In genomic region chr11:1832181-1832988, GRCh38 we compare ENCODE assay signal across 8 cellular contexts. TPM values are rescaled to one million over a fixed set of nuclear protein-coding genes. Genes with fewer than 3 reads are reported as not detected.
DNase-seq lines count a peak whose midpoint lies in the region; ATAC-seq and TF ChIP-seq lines count a peak whose summit lies in the region.

No MANE protein-coding gene starts in this region.

- peak overlapping the region; percentile 44 for H2AFZ ChIP-seq in IMR-90 (replicated peaks; ENCODE audit: low read length, poor library complexity)

- no peak overlapping the region for H2BK5ac ChIP-seq in IMR-90 (ENCODE audit: low read depth, low read length, poor library complexity, severe bottlenecking)

- H2AK5ac ChIP-seq in IMR-90 (ENCODE audit: low read depth, low read length) = no peak overlapping the region

- peak overlapping the region; percentile 66; the same call in 1 of the 3 replicates for H2BK15ac ChIP-seq in IMR-90 (ENCODE audit: low read depth, low read length)

- dilution Hi-C loops in IMR-90 (cut with HindIII; ENCODE audit: low sequenced_read_pairs, unreplicated experiment) = no loop called here

- POLR2A ChIA-PET in IMR-90 (lab: Charles Lee; ENCODE audit: unreplicated experiment) = interaction anchor here (0.6 kb wide), 1 partner anchor 127 kb away, joined by 3 read pairs; no protein-coding TSS in a partner anchor

- H3K4me1 ChIP-seq in IMR-90 (ENCODE audit: control insufficient read depth, insufficient read depth, low read length) = peaks cover 8% of the 10 kb centered on the region

- H4K5ac ChIP-seq in IMR-90 (ENCODE audit: low read depth, low read length) = no peak overlapping the region

- H3K27me3 ChIP-seq in IMR-90 (ENCODE audit: control insufficient read depth, insufficient read depth, low read length) = peaks cover 16% of the 10 kb centered on the region; the same call in 1 of the 2 replicates
- H3K27me3 ChIP-seq in dorsolateral prefrontal cortex = peaks cover 0 to 13% (median 0%) of the 10 kb centered on the region in 45 donors

- ATAC-seq in IMR-90 (ENCODE audit: low read depth) = peak; percentile 62; the same call in 1 of the 2 replicates
- peak; percentile 88 for ATAC-seq in memory B cell (ENCODE audit: low read depth)
- peak; percentile 82 to 86 for ATAC-seq in stimulated activated naive B cell treated with anti-CD40 and anti-IgM and Interleukin-4, amounts not matched to agents 10 μg/mL and 1 μg/mL and 100 μg/mL, for 72 hours (replicated peaks)
- ATAC-seq in HG03354 (IDR thresholded peaks at IDR 0.05; ENCODE audit: poor library complexity, severe bottlenecking, unreplicated experiment) = no peak
- ATAC-seq in HG03439 (IDR thresholded peaks at IDR 0.05; ENCODE audit: unreplicated experiment) = no peak

- H3K4ac ChIP-seq in IMR-90 (ENCODE audit: low read depth, low read length) = no peak overlapping the region

- H4K20me1 ChIP-seq in IMR-90 (ENCODE audit: insufficient read depth, low read length) = no peaks in the 10 kb centered on the region

- in situ Hi-C loops in IMR-90 (cut with MboI; ENCODE audit: low sequenced_read_pairs) = no loop called here

- no peak overlapping the region for H3K4me2 ChIP-seq in IMR-90 (ENCODE audit: low read depth, low read length)

- intact Hi-C loops in IMR-90 (cut with micrococcal nuclease) = loop anchor here (1.0 to 2.0 kb wide), 2 partner anchors 70 to 138 kb away; partner anchors contain the start of gene CTSD
- intact Hi-C loops in dorsolateral prefrontal cortex (cut with DNase I) = loop anchor here (1.0 to 5.0 kb wide), 5 partner anchors 85 to 180 kb away; no protein-coding TSS in a partner anchor

- TF ChIP-seq CTCF in IMR-90 (conservative IDR thresholded peaks at IDR 0.05; ENCODE audit: low read depth, low read length) = peak; percentile 80
- TF ChIP-seq CTCF in dorsolateral prefrontal cortex (IDR thresholded peaks at IDR 0.05 in 54 of 56, conservative IDR thresholded peaks at IDR 0.05 in 2 of 56; ENCODE audit: low read depth in 1 of 56, partially characterized antibody in 56 of 56) = peak; percentile 94 to 100 (median 99)

- no peaks in the 10 kb centered on the region for H3K9me1 ChIP-seq in IMR-90 (ENCODE audit: insufficient read depth, low read length)

- H3K27me3 Mint-ChIP-seq in memory B cell = peaks cover 9% of the 10 kb centered on the region
- peaks cover 24 to 53% of the 10 kb centered on the region in 2 donors for H3K27me3 Mint-ChIP-seq in stimulated activated naive B cell treated with anti-CD40 and anti-IgM and Interleukin-4, amounts not matched to agents 10 μg/mL and 1 μg/mL and 100 μg/mL, for 72 hours

- no peak overlapping the region for H3K9ac ChIP-seq in IMR-90 (ENCODE audit: low read depth, low read length)

- H3K9me3 Mint-ChIP-seq in memory B cell = no peaks in the 10 kb centered on the region
- no peaks in the 10 kb centered on the region for H3K9me3 Mint-ChIP-seq in stimulated activated naive B cell treated with anti-CD40 and anti-IgM and Interleukin-4, amounts not matched to agents 10 μg/mL and 1 μg/mL and 100 μg/mL, for 72 hours

- H3K79me1 ChIP-seq in IMR-90 (ENCODE audit: low read depth in 1 of 2, low read length in 2 of 2) = no peaks in the 10 kb centered on the region

- no peak overlapping the region for H3K27ac Mint-ChIP-seq in memory B cell
- H3K27ac Mint-ChIP-seq in stimulated activated naive B cell treated with anti-CD40 and anti-IgM and Interleukin-4, amounts not matched to agents 10 μg/mL and 1 μg/mL and 100 μg/mL, for 72 hours = no peak overlapping the region

- H3K18ac ChIP-seq in IMR-90 (ENCODE audit: low read depth, low read length) = no peak overlapping the region

- no peaks in the 10 kb centered on the region for H3K36me3 Mint-ChIP-seq in memory B cell
- no peaks in the 10 kb centered on the region for H3K36me3 Mint-ChIP-seq in stimulated activated naive B cell treated with anti-CD40 and anti-IgM and Interleukin-4, amounts not matched to agents 10 μg/mL and 1 μg/mL and 100 μg/mL, for 72 hours

- H2AK9ac ChIP-seq in IMR-90 (replicated peaks; ENCODE audit: low read depth, low read length, poor library complexity) = no peak overlapping the region

- no peaks in the 10 kb centered on the region for H3K36me3 ChIP-seq in IMR-90 (ENCODE audit: control insufficient read depth, insufficient read depth, low read length)

- no peak overlapping the region for H3K4me3 ChIP-seq in IMR-90 (ENCODE audit: insufficient read depth, low read depth, low read length)
- peak overlapping the region in 57 of 59 donors; percentile 5 to 62 (median 43) for H3K4me3 ChIP-seq in dorsolateral prefrontal cortex

- H3K27ac ChIP-seq in IMR-90 (ENCODE audit: insufficient read depth, low read length) = no peak overlapping the region
- H3K27ac ChIP-seq in dorsolateral prefrontal cortex = peak overlapping the region in 13 of 59 donors; percentile 9 to 71 (median 44)

- H3K9me3 ChIP-seq in IMR-90 (ENCODE audit: control insufficient read depth, insufficient read depth, low read length) = no peaks in the 10 kb centered on the region

- H2BK120ac ChIP-seq in IMR-90 (ENCODE audit: low read depth, low read length) = no peak overlapping the region

- H2BK20ac ChIP-seq in IMR-90 (ENCODE audit: low read depth, low read length) = no peak overlapping the region

- H4K8ac ChIP-seq in IMR-90 (ENCODE audit: low read depth in 2 of 2, low read length in 2 of 2) = no peak overlapping the region

- 39% methylated on average over 12 of the region's 45 CpGs; no CpG with 5 or more reads in 1 of the 2 experiments for WGBS in IMR-90 (ENCODE audit: extremely low coverage in 2 of 2, insufficient read length in 1 of 2), 2 experiments

- H4K91ac ChIP-seq in IMR-90 (ENCODE audit: insufficient read depth, low read depth, low read length) = no peak overlapping the region

- H3K56ac ChIP-seq in IMR-90 (ENCODE audit: extremely low read depth, insufficient read depth, low read length) = no peak overlapping the region

- TF ChIP-seq POLR2A in IMR-90 (IDR thresholded peaks at IDR 0.05; ENCODE audit: low read depth, low read length) = no peak

- BruUV-seq in IMR-90 (replicated peaks; lab: Mats Ljungman, UMichigan) = no TSS peak

- TF ChIP-seq RAD21 in IMR-90 (IDR thresholded peaks at IDR 0.05; ENCODE audit: low read length) = peak; percentile 83

- H3K4me1 Mint-ChIP-seq in memory B cell = no peaks in the 10 kb centered on the region
- peaks cover 5 to 6% of the 10 kb centered on the region in 2 donors for H3K4me1 Mint-ChIP-seq in stimulated activated naive B cell treated with anti-CD40 and anti-IgM and Interleukin-4, amounts not matched to agents 10 μg/mL and 1 μg/mL and 100 μg/mL, for 72 hours

- H3K23ac ChIP-seq in IMR-90 (ENCODE audit: low read depth, low read length) = no peak overlapping the region

- H3K4me3 Mint-ChIP-seq in memory B cell = no peak overlapping the region
- H3K4me3 Mint-ChIP-seq in stimulated activated naive B cell treated with anti-CD40 and anti-IgM and Interleukin-4, amounts not matched to agents 10 μg/mL and 1 μg/mL and 100 μg/mL, for 72 hours = no peak overlapping the region

- no peak overlapping the region for H3K14ac ChIP-seq in IMR-90 (replicated peaks; ENCODE audit: low read depth, low read length)

- DNase-seq in COLO668 (lab: John Stamatoyannopoulos, UW; ENCODE audit: unreplicated experiment) = peak; percentile 1
- no peak for DNase-seq in IMR-90
- peak; percentile 54 to 57 for DNase-seq in activated CD4-positive, alpha-beta T cell treated with anti-CD3 and anti-CD28 coated beads, Interleukin-2, amount 50 U/mL, for 4 hours
- peak in 7 of 10 donors; percentile 43 to 81 (median 60) for DNase-seq in dorsolateral prefrontal cortex
- peak; percentile 80 to 90 for DNase-seq in memory B cell (ENCODE audit: low spot score in 2 of 2)
- no peak for DNase-seq in stimulated activated naive B cell treated with anti-CD40 and anti-IgM and Interleukin-4, amounts not matched to agents 10 μg/mL and 1 μg/mL and 100 μg/mL, for 72 hours

- CTCF ChIA-PET in IMR-90 (lab: Yijun Ruan, JAX) = interaction anchor here (0.7 to 3.9 kb wide), 6 partner anchors 68 to 319 kb away, joined by 3 to 54 read pairs (median 4); no protein-coding TSS in a partner anchor

TF ChIP-seq in IMR-90, 13 proteins besides CTCF, POLR2A, EP300 and RAD21:
- TF ChIP-seq SMC3 (IDR thresholded peaks at IDR 0.05; ENCODE audit: low read depth, low read length) = peak; percentile 94
- no peak for TF ChIP-seq NFE2L2 (IDR thresholded peaks at IDR 0.05; ENCODE audit: low read depth, low read length)

RNA-seq across cellular contexts. Expression of gene SYT8, which starts 2.4 kb away (rescaled TPM):
- total RNA-seq in IMR-90 (2012; rRNA removed) (not detected in 2 replicates), dorsolateral prefrontal cortex (1 to 10 TPM in 2 of 120 experiments, under 1 TPM in 1, not detected in 117; 0.29 to 2.8 (median 2.4) TPM)
- polyA plus RNA-seq in IMR-90 (2012; rRNA removed) = not detected in 2 replicates
- polyA plus RNA-seq in IMR-90 (2012; cell fraction: cytosol; rRNA removed) = not detected in 2 replicates
- polyA plus RNA-seq in IMR-90 (2012; cell fraction: nucleus; rRNA removed; ENCODE audit: low replicate concordance) = 0.32 TPM in 1 of 2 replicates, not detected in the other

RNA-seq across cellular contexts. Expression of gene TNNI2, which starts 6.4 kb away (rescaled TPM):
- not detected in 2 replicates for total RNA-seq in IMR-90 (2012; rRNA removed)
- not detected in 2 replicates for polyA plus RNA-seq in IMR-90 (2012; rRNA removed)
- not detected in 2 replicates for polyA plus RNA-seq in IMR-90 (2012; cell fraction: cytosol; rRNA removed)
- polyA plus RNA-seq in IMR-90 (2012; cell fraction: nucleus; rRNA removed; ENCODE audit: low replicate concordance) = 0.25 TPM in 1 of 2 replicates, not detected in the other
- 1 to 10 TPM in 5 of 120 experiments, under 1 TPM in 4, not detected in 111; 0.81 to 1.9 (median 1.2) TPM for total RNA-seq in dorsolateral prefrontal cortex

RNA-seq across cellular contexts. Expression of gene LSP1, which starts 20.5 kb away (rescaled TPM):
- not detected in 2 replicates for total RNA-seq in IMR-90 (2012; rRNA removed)
- 0.11 TPM in 1 of 2 replicates, not detected in the other for polyA plus RNA-seq in IMR-90 (2012; rRNA removed)
- 0.04 and 0.13 TPM in 2 replicates for polyA plus RNA-seq in IMR-90 (2012; cell fraction: cytosol; rRNA removed)
- polyA plus RNA-seq in IMR-90 (2012; cell fraction: nucleus; rRNA removed; ENCODE audit: low replicate concordance) = 0.48 TPM in 1 of 2 replicates, not detected in the other
- total RNA-seq in dorsolateral prefrontal cortex = 10 to 100 TPM in 10 of 120 experiments, 1 to 10 TPM in 108, under 1 TPM in 2; 0.81 to 18.5 (median 3.8) TPM

RNA-seq across cellular contexts. Expression of gene PRR33, which starts 59.3 kb away (rescaled TPM):
- total RNA-seq in IMR-90 (2012; rRNA removed) (not detected in 2 replicates), dorsolateral prefrontal cortex (not detected)
- polyA plus RNA-seq in IMR-90 (2012; rRNA removed) = not detected in 2 replicates
- polyA plus RNA-seq in IMR-90 (2012; cell fraction: cytosol; rRNA removed) = not detected in 2 replicates
- polyA plus RNA-seq in IMR-90 (2012; cell fraction: nucleus; rRNA removed; ENCODE audit: low replicate concordance) = not detected in 2 replicates

Comparison
In these comparisons a context has a peak if more than half of its experiments do, and no peak if none do; other contexts are left out.
1. DNase-seq: peak in COLO668 (single experiment), activated CD4-positive, alpha-beta T cell treated with anti-CD3 and anti-CD28 coated beads, Interleukin-2, amount 50 U/mL, for 4 hours (2 of 2), dorsolateral prefrontal cortex (7 of 10) and memory B cell (2 of 2); none in IMR-90 (single experiment) and stimulated activated naive B cell treated with anti-CD40 and anti-IgM and Interleukin-4, amounts not matched to agents 10 μg/mL and 1 μg/mL and 100 μg/mL, for 72 hours (single experiment).
2. ATAC-seq: peak in IMR-90 (single experiment), memory B cell (single experiment) and stimulated activated naive B cell treated with anti-CD40 and anti-IgM and Interleukin-4, amounts not matched to agents 10 μg/mL and 1 μg/mL and 100 μg/mL, for 72 hours (2 of 2); none in HG03354 (single experiment) and HG03439 (single experiment).